Comparison of ENCODE assay signal across 1 cellular context in the genomic region with DNA sequence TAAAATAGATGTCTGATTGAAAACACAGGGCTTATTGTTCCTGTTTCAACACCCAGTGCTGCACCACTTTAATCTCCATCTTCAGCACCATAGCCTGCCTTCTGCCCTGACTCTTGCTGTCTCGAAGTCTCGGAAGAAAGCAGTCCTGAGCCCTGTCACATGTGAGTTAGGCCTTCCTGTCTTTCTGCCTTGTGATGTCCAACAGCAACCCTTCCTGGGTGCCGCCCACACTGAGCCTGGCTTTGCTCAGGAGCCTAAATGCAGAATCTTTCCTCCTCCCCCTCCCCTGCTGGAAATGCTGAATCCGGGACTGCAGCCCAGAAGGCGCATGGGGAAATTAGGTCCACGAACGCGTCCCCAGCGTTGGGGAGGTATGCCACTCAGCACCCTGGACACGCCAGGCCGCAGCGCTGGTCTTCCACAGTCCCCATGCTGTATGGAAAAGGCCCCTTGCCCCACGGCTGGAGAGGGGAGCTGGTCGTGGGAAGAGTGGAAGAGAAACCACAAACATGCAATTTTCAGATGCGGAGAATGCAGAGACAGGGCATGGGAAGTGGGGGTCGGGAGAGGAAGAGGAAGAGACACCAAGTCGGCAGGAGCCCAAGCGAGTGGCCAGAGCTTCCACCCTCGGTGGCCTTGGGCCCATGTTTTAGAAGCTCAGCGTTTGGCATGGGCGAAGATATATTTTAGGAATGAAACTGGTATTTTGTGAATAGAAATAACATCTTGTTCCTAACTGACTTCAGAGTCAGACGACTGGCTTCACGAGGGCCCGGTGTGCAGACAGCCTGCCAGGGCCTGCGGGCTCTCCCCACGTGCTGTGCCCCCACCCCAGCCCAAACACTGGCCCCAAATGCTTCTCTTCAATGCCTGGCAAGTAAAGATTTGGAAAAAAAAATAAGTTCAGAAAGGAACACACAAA.
TF ChIP-seq lines count a peak whose summit lies in the region.

No MANE protein-coding gene starts in this region.

TF ChIP-seq in WTC11, 78 proteins besides CTCF, POLR2A, EP300 and RAD21 (continued from another document):
- TF ChIP-seq, protein P1, sequence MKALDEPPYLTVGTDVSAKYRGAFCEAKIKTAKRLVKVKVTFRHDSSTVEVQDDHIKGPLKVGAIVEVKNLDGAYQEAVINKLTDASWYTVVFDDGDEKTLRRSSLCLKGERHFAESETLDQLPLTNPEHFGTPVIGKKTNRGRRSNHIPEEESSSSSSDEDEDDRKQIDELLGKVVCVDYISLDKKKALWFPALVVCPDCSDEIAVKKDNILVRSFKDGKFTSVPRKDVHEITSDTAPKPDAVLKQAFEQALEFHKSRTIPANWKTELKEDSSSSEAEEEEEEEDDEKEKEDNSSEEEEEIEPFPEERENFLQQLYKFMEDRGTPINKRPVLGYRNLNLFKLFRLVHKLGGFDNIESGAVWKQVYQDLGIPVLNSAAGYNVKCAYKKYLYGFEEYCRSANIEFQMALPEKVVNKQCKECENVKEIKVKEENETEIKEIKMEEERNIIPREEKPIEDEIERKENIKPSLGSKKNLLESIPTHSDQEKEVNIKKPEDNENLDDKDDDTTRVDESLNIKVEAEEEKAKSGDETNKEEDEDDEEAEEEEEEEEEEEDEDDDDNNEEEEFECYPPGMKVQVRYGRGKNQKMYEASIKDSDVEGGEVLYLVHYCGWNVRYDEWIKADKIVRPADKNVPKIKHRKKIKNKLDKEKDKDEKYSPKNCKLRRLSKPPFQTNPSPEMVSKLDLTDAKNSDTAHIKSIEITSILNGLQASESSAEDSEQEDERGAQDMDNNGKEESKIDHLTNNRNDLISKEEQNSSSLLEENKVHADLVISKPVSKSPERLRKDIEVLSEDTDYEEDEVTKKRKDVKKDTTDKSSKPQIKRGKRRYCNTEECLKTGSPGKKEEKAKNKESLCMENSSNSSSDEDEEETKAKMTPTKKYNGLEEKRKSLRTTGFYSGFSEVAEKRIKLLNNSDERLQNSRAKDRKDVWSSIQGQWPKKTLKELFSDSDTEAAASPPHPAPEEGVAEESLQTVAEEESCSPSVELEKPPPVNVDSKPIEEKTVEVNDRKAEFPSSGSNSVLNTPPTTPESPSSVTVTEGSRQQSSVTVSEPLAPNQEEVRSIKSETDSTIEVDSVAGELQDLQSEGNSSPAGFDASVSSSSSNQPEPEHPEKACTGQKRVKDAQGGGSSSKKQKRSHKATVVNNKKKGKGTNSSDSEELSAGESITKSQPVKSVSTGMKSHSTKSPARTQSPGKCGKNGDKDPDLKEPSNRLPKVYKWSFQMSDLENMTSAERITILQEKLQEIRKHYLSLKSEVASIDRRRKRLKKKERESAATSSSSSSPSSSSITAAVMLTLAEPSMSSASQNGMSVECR (CRISPR knock-in tag; IDR thresholded peaks at IDR 0.05; ENCODE audit: borderline replicate concordance): no peak
- TF ChIP-seq HMGA2 (CRISPR knock-in tag; IDR thresholded peaks at IDR 0.05): no peak
- TF ChIP-seq TEAD1 (CRISPR knock-in tag; IDR thresholded peaks at IDR 0.05): no peak
- TF ChIP-seq CBFB (CRISPR knock-in tag; IDR thresholded peaks at IDR 0.05; ENCODE audit: low read depth): no peak
- TF ChIP-seq RELA (CRISPR knock-in tag; IDR thresholded peaks at IDR 0.05; ENCODE audit: borderline replicate concordance): no peak
- TF ChIP-seq ETV6 (CRISPR knock-in tag; IDR thresholded peaks at IDR 0.05): no peak
- TF ChIP-seq, protein P2, sequence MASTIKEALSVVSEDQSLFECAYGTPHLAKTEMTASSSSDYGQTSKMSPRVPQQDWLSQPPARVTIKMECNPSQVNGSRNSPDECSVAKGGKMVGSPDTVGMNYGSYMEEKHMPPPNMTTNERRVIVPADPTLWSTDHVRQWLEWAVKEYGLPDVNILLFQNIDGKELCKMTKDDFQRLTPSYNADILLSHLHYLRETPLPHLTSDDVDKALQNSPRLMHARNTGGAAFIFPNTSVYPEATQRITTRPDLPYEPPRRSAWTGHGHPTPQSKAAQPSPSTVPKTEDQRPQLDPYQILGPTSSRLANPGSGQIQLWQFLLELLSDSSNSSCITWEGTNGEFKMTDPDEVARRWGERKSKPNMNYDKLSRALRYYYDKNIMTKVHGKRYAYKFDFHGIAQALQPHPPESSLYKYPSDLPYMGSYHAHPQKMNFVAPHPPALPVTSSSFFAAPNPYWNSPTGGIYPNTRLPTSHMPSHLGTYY (CRISPR knock-in tag; IDR thresholded peaks at IDR 0.05): no peak
- TF ChIP-seq FOXJ3 (CRISPR knock-in tag; IDR thresholded peaks at IDR 0.05; ENCODE audit: borderline replicate concordance): no peak
- TF ChIP-seq, protein P3, sequence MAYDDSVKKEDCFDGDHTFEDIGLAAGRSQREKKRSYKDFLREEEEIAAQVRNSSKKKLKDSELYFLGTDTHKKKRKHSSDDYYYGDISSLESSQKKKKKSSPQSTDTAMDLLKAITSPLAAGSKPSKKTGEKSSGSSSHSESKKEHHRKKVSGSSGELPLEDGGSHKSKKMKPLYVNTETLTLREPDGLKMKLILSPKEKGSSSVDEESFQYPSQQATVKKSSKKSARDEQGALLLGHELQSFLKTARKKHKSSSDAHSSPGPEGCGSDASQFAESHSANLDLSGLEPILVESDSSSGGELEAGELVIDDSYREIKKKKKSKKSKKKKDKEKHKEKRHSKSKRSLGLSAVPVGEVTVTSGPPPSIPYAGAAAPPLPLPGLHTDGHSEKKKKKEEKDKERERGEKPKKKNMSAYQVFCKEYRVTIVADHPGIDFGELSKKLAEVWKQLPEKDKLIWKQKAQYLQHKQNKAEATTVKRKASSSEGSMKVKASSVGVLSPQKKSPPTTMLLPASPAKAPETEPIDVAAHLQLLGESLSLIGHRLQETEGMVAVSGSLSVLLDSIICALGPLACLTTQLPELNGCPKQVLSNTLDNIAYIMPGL (CRISPR knock-in tag; IDR thresholded peaks at IDR 0.05): no peak
- no peak for TF ChIP-seq ZNF423 (CRISPR knock-in tag; IDR thresholded peaks at IDR 0.05)
- no peak for TF ChIP-seq OVOL2 (CRISPR knock-in tag; IDR thresholded peaks at IDR 0.05; ENCODE audit: borderline replicate concordance)
- TF ChIP-seq, protein P4, sequence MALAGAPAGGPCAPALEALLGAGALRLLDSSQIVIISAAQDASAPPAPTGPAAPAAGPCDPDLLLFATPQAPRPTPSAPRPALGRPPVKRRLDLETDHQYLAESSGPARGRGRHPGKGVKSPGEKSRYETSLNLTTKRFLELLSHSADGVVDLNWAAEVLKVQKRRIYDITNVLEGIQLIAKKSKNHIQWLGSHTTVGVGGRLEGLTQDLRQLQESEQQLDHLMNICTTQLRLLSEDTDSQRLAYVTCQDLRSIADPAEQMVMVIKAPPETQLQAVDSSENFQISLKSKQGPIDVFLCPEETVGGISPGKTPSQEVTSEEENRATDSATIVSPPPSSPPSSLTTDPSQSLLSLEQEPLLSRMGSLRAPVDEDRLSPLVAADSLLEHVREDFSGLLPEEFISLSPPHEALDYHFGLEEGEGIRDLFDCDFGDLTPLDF (CRISPR knock-in tag; IDR thresholded peaks at IDR 0.05): no peak
- TF ChIP-seq, protein P5, sequence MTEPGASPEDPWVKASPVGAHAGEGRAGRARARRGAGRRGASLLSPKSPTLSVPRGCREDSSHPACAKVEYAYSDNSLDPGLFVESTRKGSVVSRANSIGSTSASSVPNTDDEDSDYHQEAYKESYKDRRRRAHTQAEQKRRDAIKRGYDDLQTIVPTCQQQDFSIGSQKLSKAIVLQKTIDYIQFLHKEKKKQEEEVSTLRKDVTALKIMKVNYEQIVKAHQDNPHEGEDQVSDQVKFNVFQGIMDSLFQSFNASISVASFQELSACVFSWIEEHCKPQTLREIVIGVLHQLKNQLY (CRISPR knock-in tag; IDR thresholded peaks at IDR 0.05): no peak
- no peak for TF ChIP-seq ATF1 (CRISPR knock-in tag; IDR thresholded peaks at IDR 0.05)
- TF ChIP-seq, protein P6, sequence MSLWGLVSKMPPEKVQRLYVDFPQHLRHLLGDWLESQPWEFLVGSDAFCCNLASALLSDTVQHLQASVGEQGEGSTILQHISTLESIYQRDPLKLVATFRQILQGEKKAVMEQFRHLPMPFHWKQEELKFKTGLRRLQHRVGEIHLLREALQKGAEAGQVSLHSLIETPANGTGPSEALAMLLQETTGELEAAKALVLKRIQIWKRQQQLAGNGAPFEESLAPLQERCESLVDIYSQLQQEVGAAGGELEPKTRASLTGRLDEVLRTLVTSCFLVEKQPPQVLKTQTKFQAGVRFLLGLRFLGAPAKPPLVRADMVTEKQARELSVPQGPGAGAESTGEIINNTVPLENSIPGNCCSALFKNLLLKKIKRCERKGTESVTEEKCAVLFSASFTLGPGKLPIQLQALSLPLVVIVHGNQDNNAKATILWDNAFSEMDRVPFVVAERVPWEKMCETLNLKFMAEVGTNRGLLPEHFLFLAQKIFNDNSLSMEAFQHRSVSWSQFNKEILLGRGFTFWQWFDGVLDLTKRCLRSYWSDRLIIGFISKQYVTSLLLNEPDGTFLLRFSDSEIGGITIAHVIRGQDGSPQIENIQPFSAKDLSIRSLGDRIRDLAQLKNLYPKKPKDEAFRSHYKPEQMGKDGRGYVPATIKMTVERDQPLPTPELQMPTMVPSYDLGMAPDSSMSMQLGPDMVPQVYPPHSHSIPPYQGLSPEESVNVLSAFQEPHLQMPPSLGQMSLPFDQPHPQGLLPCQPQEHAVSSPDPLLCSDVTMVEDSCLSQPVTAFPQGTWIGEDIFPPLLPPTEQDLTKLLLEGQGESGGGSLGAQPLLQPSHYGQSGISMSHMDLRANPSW (CRISPR knock-in tag; conservative IDR thresholded peaks at IDR 0.05; ENCODE audit: low read depth): no peak
